ENCODE assay signal across 8 cellular contexts in genomic region chr6:24721461-24722215, GRCh38. TPM values are rescaled to one million over a fixed set of nuclear protein-coding genes. Genes with fewer than 3 reads are reported as not detected.
A peak's percentile ranks its signal among the peaks of the same experiment; 100 is the strongest.
DNase-seq lines count a peak whose midpoint lies in the region; ATAC-seq and TF ChIP-seq lines count a peak whose summit lies in the region.

No MANE protein-coding gene starts in this region.

- ATAC-seq in GM19023 (IDR thresholded peaks at IDR 0.05; ENCODE audit: unreplicated experiment) = peak; percentile 50
- peak; percentile 44 for ATAC-seq in HG03095 (IDR thresholded peaks at IDR 0.05; ENCODE audit: unreplicated experiment)
- ATAC-seq in memory B cell (ENCODE audit: low read depth) = peak; percentile 51
- ATAC-seq in upper lobe of left lung (ENCODE audit: low FRiP score in 2 of 2) = peak; percentile 78 to 89

- peak overlapping the region; percentile 80 for H3K4me3 ChIP-seq in CD8-positive, alpha-beta memory T cell (ENCODE audit: low read length)
- peak overlapping the region; percentile 51 to 82 (median 64) for H3K4me3 ChIP-seq in upper lobe of left lung

- peaks cover 4% of the 10 kb centered on the region for H3K36me3 ChIP-seq in CD8-positive, alpha-beta memory T cell (ENCODE audit: insufficient read depth, low read length)
- H3K36me3 ChIP-seq in upper lobe of left lung = peaks cover 0 to 6% (median 0%) of the 10 kb centered on the region in 4 donors

- no peak for TF ChIP-seq EP300 in upper lobe of left lung (IDR thresholded peaks at IDR 0.05)

- H3K36me3 Mint-ChIP-seq in CD8-positive, alpha-beta memory T cell = peaks cover 3 to 42% (median 10%) of the 10 kb centered on the region in 3 donors
- H3K36me3 Mint-ChIP-seq in memory B cell = peaks cover 14% of the 10 kb centered on the region

- H3K4me3 Mint-ChIP-seq in CD8-positive, alpha-beta memory T cell = peak overlapping the region; percentile 89 to 100 (median 96)
- H3K4me3 Mint-ChIP-seq in memory B cell = peak overlapping the region; percentile 89

- peak overlapping the region; percentile 94 to 100 (median 98) for H3K27ac Mint-ChIP-seq in CD8-positive, alpha-beta memory T cell
- peak overlapping the region; percentile 100 for H3K27ac Mint-ChIP-seq in memory B cell

- peaks cover 5% of the 10 kb centered on the region in 2 donors for H3K27me3 Mint-ChIP-seq in CD8-positive, alpha-beta memory T cell
- H3K27me3 Mint-ChIP-seq in memory B cell = no peaks in the 10 kb centered on the region

- 5 to 7% methylated on average over 23 to 26 of the region's 26 CpGs for WGBS in upper lobe of left lung, 2 donors

- CTCF ChIA-PET in CD8-positive, alpha-beta memory T cell (lab: Charles Lee) = interaction anchor here (0.8 to 1.2 kb wide), 3 partner anchors 141 to 305 kb away, joined by 3 to 4 read pairs (median 3); no protein-coding TSS in a partner anchor
- CTCF ChIA-PET in RWPE1 (lab: Yijun Ruan, JAX) = interaction anchor here (0.6 kb wide), 1 partner anchor 45 kb away, joined by 3 read pairs; no protein-coding TSS in a partner anchor

- no peaks in the 10 kb centered on the region for H3K9me3 Mint-ChIP-seq in CD8-positive, alpha-beta memory T cell
- no peaks in the 10 kb centered on the region for H3K9me3 Mint-ChIP-seq in memory B cell

- peak in 3 of 5 donors; percentile 78 to 91 (median 82) for DNase-seq in CD8-positive, alpha-beta memory T cell
- no peak for DNase-seq in RWPE1 (ENCODE audit: low spot score)
- DNase-seq in cortex of kidney (lab: John Stamatoyannopoulos, UW) = peak; percentile 84
- DNase-seq in memory B cell (ENCODE audit: low spot score in 2 of 2) = no peak
- DNase-seq in upper lobe of left lung = peak; percentile 86 to 94
- DNase-seq in DMS 273 (lab: John Stamatoyannopoulos, UW; ENCODE audit: unreplicated experiment) = no peak

- POLR2A ChIA-PET in CD8-positive, alpha-beta memory T cell (lab: Charles Lee) = interaction anchor here (0.6 to 1.9 kb wide), 8 partner anchors 12 to 416 kb away, joined by 3 to 7 read pairs (median 4); partner anchors contain the start of genes ACOT13, ALDH5A1, GMNN and TDP2
- POLR2A ChIA-PET in RWPE1 (lab: Yijun Ruan, JAX; ENCODE audit: low non-redundant PET) = interaction anchor here (0.6 to 1.4 kb wide), 4 partner anchors 18 to 40 kb away, joined by 3 to 7 read pairs (median 3); no protein-coding TSS in a partner anchor

- H3K27ac ChIP-seq in CD8-positive, alpha-beta memory T cell (ENCODE audit: low read depth, low read length) = peak overlapping the region; percentile 100
- H3K27ac ChIP-seq in RWPE1 (peak overlapping the region; percentile 95), upper lobe of left lung (peak overlapping the region; percentile 98 to 100 (median 100))

- H3K4me1 ChIP-seq in CD8-positive, alpha-beta memory T cell (ENCODE audit: insufficient read depth, low read length) = peaks cover 29% of the 10 kb centered on the region
- H3K4me1 ChIP-seq in upper lobe of left lung = peaks cover 9 to 22% (median 15%) of the 10 kb centered on the region in 4 donors

- TF ChIP-seq CTCF in RWPE1 (conservative IDR thresholded peaks at IDR 0.05; ENCODE audit: low read depth) = no peak
- peak in 1 of 6 experiments; percentile 6 for TF ChIP-seq CTCF in upper lobe of left lung (IDR thresholded peaks at IDR 0.05)

- no peaks in the 10 kb centered on the region for H3K9me3 ChIP-seq in CD8-positive, alpha-beta memory T cell (ENCODE audit: low read length)
- no peaks in the 10 kb centered on the region for H3K9me3 ChIP-seq in upper lobe of left lung

- H3K4me1 Mint-ChIP-seq in CD8-positive, alpha-beta memory T cell = peaks cover 34 to 44% (median 41%) of the 10 kb centered on the region in 3 donors
- H3K4me1 Mint-ChIP-seq in memory B cell = peaks cover 19% of the 10 kb centered on the region

- TF ChIP-seq POLR2A in upper lobe of left lung (IDR thresholded peaks at IDR 0.05) = peak in 3 of 4 donors; percentile 78 to 93 (median 82)

- no peaks in the 10 kb centered on the region for H3K27me3 ChIP-seq in CD8-positive, alpha-beta memory T cell (ENCODE audit: insufficient read depth, low read length, poor library complexity, severe bottlenecking)
- no peaks in the 10 kb centered on the region for H3K27me3 ChIP-seq in upper lobe of left lung

RNA-seq across cellular contexts. Expression of gene C6orf62, which starts 2.7 kb away (rescaled TPM):
- total RNA-seq in CD8-positive, alpha-beta memory T cell = 10 to 100 TPM; 95.1 to 95.6 TPM
- polyA plus RNA-seq in CD8-positive, alpha-beta memory T cell = 120 TPM
- 100 to 1,000 TPM in 2 of 6 donors, 10 to 100 TPM in 4; 41.9 to 131 (median 95.3) TPM for total RNA-seq in upper lobe of left lung

RNA-seq across cellular contexts. Expression of gene GMNN, which starts 53.1 kb away (rescaled TPM):
- total RNA-seq in CD8-positive, alpha-beta memory T cell = 10 to 100 TPM; 65.8 to 67.0 TPM
- 6.8 TPM for polyA plus RNA-seq in CD8-positive, alpha-beta memory T cell
- 10 to 100 TPM in 2 of 6 donors, 1 to 10 TPM in 4; 6.5 to 10.3 (median 8.9) TPM for total RNA-seq in upper lobe of left lung

RNA-seq across cellular contexts. Expression of gene ACOT13, which starts 54.8 kb away (rescaled TPM):
- 10 to 100 TPM; 19.6 to 25.3 TPM for total RNA-seq in CD8-positive, alpha-beta memory T cell
- 17.0 TPM for polyA plus RNA-seq in CD8-positive, alpha-beta memory T cell
- 10 to 100 TPM in 3 of 6 donors, 1 to 10 TPM in 3; 5.2 to 20.2 (median 10.5) TPM for total RNA-seq in upper lobe of left lung

RNA-seq across cellular contexts. Expression of gene TDP2, which starts 54.9 kb away (rescaled TPM):
- 10 to 100 TPM; 49.8 to 50.6 TPM for total RNA-seq in CD8-positive, alpha-beta memory T cell
- polyA plus RNA-seq in CD8-positive, alpha-beta memory T cell = 46.1 TPM
- total RNA-seq in upper lobe of left lung = 100 to 1,000 TPM in 1 of 6 donors, 10 to 100 TPM in 5; 33.8 to 101 (median 37.0) TPM

Comparison
In these comparisons a context has a peak if more than half of its experiments do, and no peak if none do; other contexts are left out.
1. DNase-seq: peak in CD8-positive, alpha-beta memory T cell (3 of 5), cortex of kidney (single experiment) and upper lobe of left lung (2 of 2); none in RWPE1 (single experiment), memory B cell (0 of 2) and DMS 273 (single experiment).
2. RNA of gene GMNN, which starts 53.1 kb away (total RNA-seq): 65.8 to 67.0 TPM in CD8-positive, alpha-beta memory T cell; 6.5 to 10.3 TPM in upper lobe of left lung; every median in the first group is over 4 times any median in the second.
3. Peak in every context shown above with its lines, with median percentiles within 50 percentile points of each other: H3K27ac ChIP-seq and ATAC-seq.